Comparison of ENCODE assay signal across 27 cellular contexts in genomic region chr14:30527196-30527595, GRCh38.
"Had no signal": no experiment of that assay in that cellular context is flagged by ENCODE, and none has a peak within 500 bp of the region (broad histone marks: within the 10 kb centered on the region; RNA-seq: fewer than 3 reads in every experiment).

No MANE protein-coding gene starts in this region.

- H3K27ac Mint-ChIP-seq: activated CD4-positive, alpha-beta memory T cell treated with anti-CD3 and anti-CD28 coated beads, Interleukin-2, amount 10 ng/mL, durations not matched to agents 7 days and 5 days; activated CD4-positive, alpha-beta T cell treated with anti-CD3 and anti-CD28 coated beads, Interleukin-2, amount 10 ng/mL, durations not matched to agents 7 days and 5 days; activated T-cell treated with anti-CD3 and anti-CD28 coated beads, Interleukin-2, amount 50 U/mL, for 24 hours; effector memory CD8-positive, alpha-beta T cell; natural killer cell treated with Interleukin-12 subunit alpha and Interleukin-12 subunit beta and Interleukin-15 and Interleukin-18, amount 100 ng/mL, for 72 hours; stimulated activated naive B cell treated with anti-CD40 and anti-IgM and Interleukin-4, amounts not matched to agents 10 μg/mL and 1 μg/mL and 100 μg/mL, for 72 hours had no signal

- ATAC-seq: effector memory CD8-positive, alpha-beta T cell; heart left ventricle; mucosa of descending colon; natural killer cell treated with Interleukin-12 subunit alpha and Interleukin-12 subunit beta and Interleukin-15 and Interleukin-18, amount 100 ng/mL, for 72 hours; stimulated activated naive B cell treated with anti-CD40 and anti-IgM and Interleukin-4, amounts not matched to agents 10 μg/mL and 1 μg/mL and 100 μg/mL, for 72 hours had no signal

- H3K27me3 ChIP-seq: brain microvascular endothelial cell, right atrium auricular region, stomach, thyroid gland, upper lobe of left lung, vagina had no signal

- DNase-seq: activated CD4-positive, alpha-beta memory T cell treated with anti-CD3 and anti-CD28 coated beads, Interleukin-2, amount 10 ng/mL, durations not matched to agents 7 days and 5 days; activated CD4-positive, alpha-beta T cell treated with anti-CD3 and anti-CD28 coated beads, Interleukin-2, amount 10 ng/mL, durations not matched to agents 7 days and 5 days; activated CD4-positive, CD25-positive, alpha-beta regulatory T cell treated with anti-CD3 and anti-CD28 coated beads, Interleukin-2, amount 50 U/mL, for 72 hours; activated CD8-positive, alpha-beta memory T cell treated with anti-CD3 and anti-CD28 coated beads, Interleukin-2, amount 50 U/mL, for 48 hours; activated gamma-delta T cell treated with Interleukin-2 at 50 U/mL for 16 hours; activated naive CD4-positive, alpha-beta T cell treated with anti-CD3 and anti-CD28 coated beads, Interleukin-2, amount 50 U/mL, for 16 hours; activated T-cell treated with anti-CD3 and anti-CD28 coated beads, Interleukin-2, amount 50 U/mL, for 24 hours; amniotic stem cell; brain microvascular endothelial cell; caudate nucleus; cortex of kidney; effector memory CD8-positive, alpha-beta T cell; foreskin fibroblast; heart left ventricle; hypothalamus; left ventricle myocardium inferior; mucosa of descending colon; stimulated activated CD4-positive, alpha-beta T cell treated with anti-CD3 and anti-CD28 coated beads, Interleukin-1b, Interleukin-23, amount 100 ng/mL, for 48 hours; stimulated activated naive B cell treated with anti-CD40 and anti-IgM and Interleukin-4, amounts not matched to agents 10 μg/mL and 1 μg/mL and 100 μg/mL, for 72 hours; stomach; thyroid gland; upper lobe of left lung had no signal

- H3K9me3 ChIP-seq: heart left ventricle, left ventricle myocardium inferior, mucosa of descending colon, stomach, thyroid gland, upper lobe of left lung, vagina had no signal

- H3K36me3 Mint-ChIP-seq: natural killer cell treated with Interleukin-12 subunit alpha and Interleukin-12 subunit beta and Interleukin-15 and Interleukin-18, amount 100 ng/mL, for 72 hours; stimulated activated naive B cell treated with anti-CD40 and anti-IgM and Interleukin-4, amounts not matched to agents 10 μg/mL and 1 μg/mL and 100 μg/mL, for 72 hours had no signal

- H3K4me1 ChIP-seq: left ventricle myocardium inferior, right atrium auricular region, stomach, thyroid gland, upper lobe of left lung, vagina had no signal

- H3K4me3 ChIP-seq: heart left ventricle, left ventricle myocardium inferior, lung, mucosa of descending colon, right atrium auricular region, smooth muscle cell, stomach, thyroid gland, upper lobe of left lung, vagina had no signal

- H3K27ac ChIP-seq: brain microvascular endothelial cell, heart left ventricle, left ventricle myocardium inferior, right atrium auricular region, stomach, thyroid gland, upper lobe of left lung, vagina had no signal

- H3K4me3 Mint-ChIP-seq: activated CD4-positive, alpha-beta memory T cell treated with anti-CD3 and anti-CD28 coated beads, Interleukin-2, amount 10 ng/mL, durations not matched to agents 7 days and 5 days; activated CD4-positive, alpha-beta T cell treated with anti-CD3 and anti-CD28 coated beads, Interleukin-2, amount 10 ng/mL, durations not matched to agents 7 days and 5 days; activated T-cell treated with anti-CD3 and anti-CD28 coated beads, Interleukin-2, amount 50 U/mL, for 24 hours; effector memory CD8-positive, alpha-beta T cell; natural killer cell treated with Interleukin-12 subunit alpha and Interleukin-12 subunit beta and Interleukin-15 and Interleukin-18, amount 100 ng/mL, for 72 hours; stimulated activated naive B cell treated with anti-CD40 and anti-IgM and Interleukin-4, amounts not matched to agents 10 μg/mL and 1 μg/mL and 100 μg/mL, for 72 hours had no signal

- H3K36me3 ChIP-seq: brain microvascular endothelial cell, heart left ventricle, left ventricle myocardium inferior, right atrium auricular region, stomach, thyroid gland, upper lobe of left lung, vagina had no signal

- H3K27me3 Mint-ChIP-seq: activated CD4-positive, alpha-beta memory T cell treated with anti-CD3 and anti-CD28 coated beads, Interleukin-2, amount 10 ng/mL, durations not matched to agents 7 days and 5 days; activated CD4-positive, alpha-beta T cell treated with anti-CD3 and anti-CD28 coated beads, Interleukin-2, amount 10 ng/mL, durations not matched to agents 7 days and 5 days; activated T-cell treated with anti-CD3 and anti-CD28 coated beads, Interleukin-2, amount 50 U/mL, for 24 hours; effector memory CD8-positive, alpha-beta T cell; natural killer cell treated with Interleukin-12 subunit alpha and Interleukin-12 subunit beta and Interleukin-15 and Interleukin-18, amount 100 ng/mL, for 72 hours; stimulated activated naive B cell treated with anti-CD40 and anti-IgM and Interleukin-4, amounts not matched to agents 10 μg/mL and 1 μg/mL and 100 μg/mL, for 72 hours had no signal

- H3K9me3 Mint-ChIP-seq: activated CD4-positive, alpha-beta memory T cell treated with anti-CD3 and anti-CD28 coated beads, Interleukin-2, amount 10 ng/mL, durations not matched to agents 7 days and 5 days; activated CD4-positive, alpha-beta T cell treated with anti-CD3 and anti-CD28 coated beads, Interleukin-2, amount 10 ng/mL, durations not matched to agents 7 days and 5 days; activated T-cell treated with anti-CD3 and anti-CD28 coated beads, Interleukin-2, amount 50 U/mL, for 24 hours; effector memory CD8-positive, alpha-beta T cell; natural killer cell treated with Interleukin-12 subunit alpha and Interleukin-12 subunit beta and Interleukin-15 and Interleukin-18, amount 100 ng/mL, for 72 hours had no signal
